22 cellular contexts compared by ENCODE assay signal in genomic region chr2:30927561-30928075, GRCh38.
DNase-seq lines count a peak whose midpoint lies in the region; ATAC-seq and TF ChIP-seq lines count a peak whose summit lies in the region.
"Had no signal": no experiment of that assay in that cellular context is flagged by ENCODE, and none has a peak within 500 bp of the region (broad histone marks: within the 10 kb centered on the region; RNA-seq: fewer than 3 reads in every experiment).

No MANE protein-coding gene starts in this region.

- H3K9ac ChIP-seq in BLaER1 treated with 17β-estradiol and CSF1 and Interleukin-3, amounts not matched to agents 10 nM and 100 nM = 0 out of 22 replicates have a peak overlapping the region, but pooled peaks of 1 of the 11 experiments have one; percentile 10

- H3K27me3 ChIP-seq in BLaER1 treated with 17β-estradiol and CSF1 and Interleukin-3, amounts not matched to agents 10 nM and 100 nM = no peaks in the 10 kb centered on the region
- peaks cover 38% of the 10 kb centered on the region for H3K27me3 ChIP-seq in WERI-Rb-1 (ENCODE audit: insufficient read depth, low read depth, severe bottlenecking)

- peaks cover 30 to 100% (median 93%) of the 10 kb centered on the region in 10 experiments; a peak in 19 of 20 replicates for H3K4me1 ChIP-seq in BLaER1 treated with 17β-estradiol and CSF1 and Interleukin-3, amounts not matched to agents 10 nM and 100 nM
- H3K4me1 ChIP-seq: SJCRH30 had no signal

- H3K4me2 ChIP-seq in BLaER1 treated with 17β-estradiol and CSF1 and Interleukin-3, amounts not matched to agents 10 nM and 100 nM = peak overlapping the region in 10 of 11 experiments; percentile 14 to 90 (median 74); a peak in 18 of 22 replicates

- peak overlapping the region in 2 of 11 experiments; percentile 5 to 13; a peak in 3 of 22 replicates for H3K27ac ChIP-seq in BLaER1 treated with 17β-estradiol and CSF1 and Interleukin-3, amounts not matched to agents 10 nM and 100 nM
- H3K27ac ChIP-seq in WERI-Rb-1 = no peak overlapping the region
- H3K27ac ChIP-seq: SJCRH30 had no signal

- peak; percentile 51 for DNase-seq in Ammon's horn (ENCODE audit: low spot score)
- peak; percentile 31 for DNase-seq in WERI-Rb-1
- DNase-seq in inferior parietal cortex (ENCODE audit: extremely low spot score) = peak; percentile 9
- no peak for DNase-seq in NCI-H2107 (lab: John Stamatoyannopoulos, UW)
- DNase-seq in LoVo (ENCODE audit: low spot score) = no peak
- DNase-seq: CD8-positive, alpha-beta T cell; GF-D8; MM.1S; NCI-H1092; NCI-H1436; NCI-H2029; NCI-H226; NCI-H524; NCI-H774; NK-92 treated with Interleukin-12 subunit alpha and Interleukin-12 subunit beta, amount 100 ng/mL, for 24 hours; SJCRH30; T-cell had no signal

- H3K4me3 ChIP-seq in BLaER1 treated with 17β-estradiol and CSF1 and Interleukin-3, amounts not matched to agents 10 nM and 100 nM = 0 out of 20 replicates have a peak overlapping the region, but pooled peaks of 2 of the 10 experiments have one; percentile 10 to 14
- H3K4me3 ChIP-seq in WERI-Rb-1 (ENCODE audit: low read depth, low read length) = no peak overlapping the region
- H3K4me3 ChIP-seq: K562, SJCRH30 had no signal

- peaks cover 30 to 90% (median 61%) of the 10 kb centered on the region in 11 experiments for H3K36me3 ChIP-seq in BLaER1 treated with 17β-estradiol and CSF1 and Interleukin-3, amounts not matched to agents 10 nM and 100 nM
- H3K36me3 ChIP-seq in WERI-Rb-1 = no peaks in the 10 kb centered on the region
- H3K36me3 ChIP-seq: SJCRH30 had no signal

- TF ChIP-seq CTCF in WERI-Rb-1 (IDR thresholded peaks at IDR 0.05; ENCODE audit: low read depth, low read length) = no peak

- peaks cover 0 to 12% (median 0%) of the 10 kb centered on the region in 11 experiments; a peak in 3 of 22 replicates for H4K20me1 ChIP-seq in BLaER1 treated with 17β-estradiol and CSF1 and Interleukin-3, amounts not matched to agents 10 nM and 100 nM

- ATAC-seq in HG03139 (IDR thresholded peaks at IDR 0.05; ENCODE audit: unreplicated experiment) = no peak
- ATAC-seq: CD8-positive, alpha-beta T cell; HepG2; K562; Panc1; T-cell had no signal

- H3K9me3 ChIP-seq in BLaER1 treated with 17β-estradiol and CSF1 and Interleukin-3, amounts not matched to agents 10 nM and 100 nM (replicated peaks in 1 of 11) = no peaks in the 10 kb centered on the region
- no peaks in the 10 kb centered on the region for H3K9me3 ChIP-seq in WERI-Rb-1 (ENCODE audit: severe bottlenecking)
- H3K9me3 ChIP-seq: SJCRH30 had no signal

Comparison
In these comparisons a context has a peak if more than half of its experiments do, and no peak if none do; other contexts are left out.
1. DNase-seq: peak in Ammon's horn (single experiment), WERI-Rb-1 (single experiment) and inferior parietal cortex (single experiment); none in NCI-H2107 (single experiment) and LoVo (single experiment).